10 cellular contexts compared by ENCODE assay signal in genomic region chr22:31179345-31179744, GRCh38. TPM values are rescaled to one million over a fixed set of nuclear protein-coding genes. Genes with fewer than 3 reads are reported as not detected.
DNase-seq lines count a peak whose midpoint lies in the region; ATAC-seq and TF ChIP-seq lines count a peak whose summit lies in the region.
"Had no signal": no experiment of that assay in that cellular context is flagged by ENCODE, and none has a peak within 500 bp of the region (broad histone marks: within the 10 kb centered on the region; RNA-seq: fewer than 3 reads in every experiment).

No MANE protein-coding gene starts in this region.

- H3K56ac ChIP-seq in H9 (ENCODE audit: insufficient read length, low read depth, low read length) = no peak overlapping the region

- no peak overlapping the region; a peak in 1 of 7 replicates for H3K27ac Mint-ChIP-seq in H9
- H3K27ac Mint-ChIP-seq: activated naive CD4-positive, alpha-beta T cell treated with anti-CD3 and anti-CD28 coated beads, Interleukin-2, amount 50 U/mL, for 24 hours; neural progenitor cell had no signal

- H3K9ac ChIP-seq in H9 (ENCODE audit: extremely low read depth, insufficient read length, low read length) = no peak overlapping the region
- H3K9ac ChIP-seq: neural progenitor cell had no signal

- no peaks in the 10 kb centered on the region for H3K4me1 Mint-ChIP-seq in H9
- H3K4me1 Mint-ChIP-seq: neural progenitor cell had no signal

- H3K14ac ChIP-seq in H9 (ENCODE audit: insufficient read depth, low read length) = no peak overlapping the region

- H3K4me3 Mint-ChIP-seq in H9 = no peak overlapping the region
- H3K4me3 Mint-ChIP-seq: activated naive CD4-positive, alpha-beta T cell treated with anti-CD3 and anti-CD28 coated beads, Interleukin-2, amount 50 U/mL, for 24 hours; neural progenitor cell had no signal

- no peak overlapping the region for H2AK5ac ChIP-seq in H9 (ENCODE audit: insufficient read length, low read length)

- no peak overlapping the region for H3K4ac ChIP-seq in H9 (ENCODE audit: low read depth, low read length)

- no CpG with 5 or more reads among the region's 1 CpG for WGBS in H9 (ENCODE audit: extremely low coverage, insufficient read length, low lambda C conversion rate)

- H3K27ac ChIP-seq in 22Rv1 (peak overlapping the region; percentile 100), H9 (ENCODE audit: insufficient read length, low read depth, low read length) (no peak overlapping the region)
- H3K27ac ChIP-seq: neural progenitor cell had no signal

- no peak overlapping the region for H3K4me2 ChIP-seq in H9 (ENCODE audit: insufficient read depth, insufficient read length, low read length)
- H3K4me2 ChIP-seq: neural progenitor cell had no signal

- H3K9me3 Mint-ChIP-seq in H9 = peaks cover 5% of the 10 kb centered on the region in 2 experiments
- H3K9me3 Mint-ChIP-seq: activated naive CD4-positive, alpha-beta T cell treated with anti-CD3 and anti-CD28 coated beads, Interleukin-2, amount 50 U/mL, for 24 hours; neural progenitor cell had no signal

- H3K18ac ChIP-seq in H9 (ENCODE audit: insufficient read length, low read depth, low read length) = peak overlapping the region; percentile 25

- H4K91ac ChIP-seq in H9 (ENCODE audit: insufficient read length, low read depth, low read length) = no peak overlapping the region

- no peak overlapping the region for H4K8ac ChIP-seq in H9 (replicated peaks; ENCODE audit: insufficient read length, low read depth, low read length)

- H3T11ph ChIP-seq in H9 (ENCODE audit: low read length) = no peak overlapping the region

- H2BK120ac ChIP-seq in H9 (ENCODE audit: low read depth, low read length, poor library complexity, severe bottlenecking) = no peak overlapping the region

- no peak overlapping the region for H2BK20ac ChIP-seq in H9 (ENCODE audit: low read depth, low read length, poor library complexity, severe bottlenecking)

- H2BK12ac ChIP-seq in H9 (ENCODE audit: insufficient read length, low read depth, low read length) = no peak overlapping the region

- no peaks in the 10 kb centered on the region for H3K9me3 ChIP-seq in H9 (ENCODE audit: control insufficient read depth, low read depth, low read length)

- no peaks in the 10 kb centered on the region for H3K23me2 ChIP-seq in H9 (ENCODE audit: insufficient read length, low read depth, low read length, poor library complexity, severe bottlenecking)

- DNase-seq in H9 = no peak
- DNase-seq in SW480 (ENCODE audit: low spot score) = peak; percentile 18
- peak; percentile 75 for DNase-seq in kidney glomerular epithelial cell (lab: John Stamatoyannopoulos, UW)
- DNase-seq in dermis blood vessel endothelial cell = no peak
- DNase-seq in D341Med (ENCODE audit: low spot score) = no peak
- no peak for DNase-seq in NCI-H2107 (lab: John Stamatoyannopoulos, UW)

- H3K23ac ChIP-seq in H9 (ENCODE audit: insufficient read length, low read depth, low read length) = no peak overlapping the region

- H2BK5ac ChIP-seq in H9 (ENCODE audit: insufficient read length, low read length) = no peak overlapping the region

- no peak overlapping the region for H2AFZ ChIP-seq in H9 (ENCODE audit: low read length)
- H2AFZ ChIP-seq: neural progenitor cell had no signal

- ATAC-seq in GM19328 (IDR thresholded peaks at IDR 0.05; ENCODE audit: unreplicated experiment) = no peak

- no peak overlapping the region for H2BK15ac ChIP-seq in H9 (ENCODE audit: low read depth, low read length)

- H3K27me3 ChIP-seq in H9 (ENCODE audit: insufficient read depth, low read length) = no peaks in the 10 kb centered on the region
- H3K27me3 ChIP-seq: neural progenitor cell had no signal

- H3K36me3 Mint-ChIP-seq in H9 (ENCODE audit: insufficient read depth in 1 of 3, low read depth in 3 of 3) = peaks cover 10 to 27% (median 10%) of the 10 kb centered on the region in 3 experiments

- TF ChIP-seq CTCF in 22Rv1 (IDR thresholded peaks at IDR 0.05) (no peak), H9 (conservative IDR thresholded peaks at IDR 0.05) (no peak)

- H4K5ac ChIP-seq in H9 (ENCODE audit: insufficient read length, low read depth, low read length) = no peak overlapping the region

- no peaks in the 10 kb centered on the region for H3K27me3 Mint-ChIP-seq in H9 (ENCODE audit: low read depth)
- H3K27me3 Mint-ChIP-seq: activated naive CD4-positive, alpha-beta T cell treated with anti-CD3 and anti-CD28 coated beads, Interleukin-2, amount 50 U/mL, for 24 hours had no signal

- H3K79me2 ChIP-seq in H9 (ENCODE audit: insufficient read depth, low read length) = no peaks in the 10 kb centered on the region; the same call in 1 of the 2 replicates

- peaks cover 2% of the 10 kb centered on the region for H3K79me1 ChIP-seq in H9 (ENCODE audit: insufficient read depth, low read depth, low read length, poor library complexity, severe bottlenecking)

- no peaks in the 10 kb centered on the region for H4K20me1 ChIP-seq in H9 (ENCODE audit: control insufficient read depth, insufficient read depth, insufficient read length)

- no peaks in the 10 kb centered on the region for H3K4me1 ChIP-seq in H9 (ENCODE audit: insufficient read depth, low read length)
- H3K4me1 ChIP-seq: neural progenitor cell had no signal

RNA-seq across cellular contexts. Expression of gene RNF185, which starts 19.4 kb away (rescaled TPM):
- total RNA-seq in H9 (2021) = 21.3 and 24.3 TPM in 2 replicates
- 30.3 and 34.3 TPM in 2 replicates for total RNA-seq in dermis blood vessel endothelial cell

RNA-seq across cellular contexts. Expression of gene LIMK2, which starts 32.8 kb away (rescaled TPM):
- total RNA-seq in H9 (2021) (50.5 and 51.3 TPM in 2 replicates), dermis blood vessel endothelial cell (94.0 and 103 TPM in 2 replicates)

RNA-seq across cellular contexts. Expression of gene PLA2G3, which starts 39.0 kb away (rescaled TPM):
- total RNA-seq in H9 (2021) (8.2 and 8.3 TPM in 2 replicates), dermis blood vessel endothelial cell (not detected in 2 replicates)

RNA-seq across cellular contexts. Expression of gene INPP5J, which starts 56.6 kb away (rescaled TPM):
- 4.7 and 4.9 TPM in 2 replicates for total RNA-seq in H9 (2021)
- total RNA-seq in dermis blood vessel endothelial cell = 0.33 TPM in 1 of 2 replicates, not detected in the other

Comparison
In these comparisons a context has a peak if more than half of its experiments do, and no peak if none do; other contexts are left out.
1. DNase-seq: peak in SW480 (single experiment) and kidney glomerular epithelial cell (single experiment); none in H9 (single experiment), dermis blood vessel endothelial cell (single experiment), D341Med (single experiment) and NCI-H2107 (single experiment).